ENCODE assay signal across 2 cellular contexts in genomic region chr2:226198956-226199355, GRCh38.
TF ChIP-seq lines count a peak whose summit lies in the region.

No MANE protein-coding gene starts in this region.

TF ChIP-seq in SK-N-SH, 30 proteins besides CTCF, POLR2A, EP300 and RAD21 (continued from another document):
- TF ChIP-seq GABPA (IDR thresholded peaks at IDR 0.05; ENCODE audit: low read depth) (no peak), USF2 (IDR thresholded peaks at IDR 0.05; ENCODE audit: borderline replicate concordance, low read depth, low read length) (no peak), TEAD4 (IDR thresholded peaks at IDR 0.05; ENCODE audit: borderline replicate concordance, insufficient read depth) (no peak), GATA2 (CRISPR knock-in tag; IDR thresholded peaks at IDR 0.05) (no peak), CHD2 (IDR thresholded peaks at IDR 0.05; ENCODE audit: low read length, partially characterized antibody) (no peak)
TF ChIP-seq in SK-N-SH: peak in this region for 0.

TF ChIP-seq in SK-N-SH treated with all-trans-retinoic acid at 6 μM for 48 hours, 23 proteins besides CTCF, POLR2A, EP300 and RAD21 (continued from another document):
- no peak for TF ChIP-seq CREB5 (CRISPR knock-in tag; IDR thresholded peaks at IDR 0.05; ENCODE audit: low read depth)
- TF ChIP-seq PPARA (CRISPR knock-in tag; IDR thresholded peaks at IDR 0.05; ENCODE audit: borderline replicate concordance): no peak
- TF ChIP-seq CSDC2 (CRISPR knock-in tag; IDR thresholded peaks at IDR 0.05): no peak
